25 cellular contexts compared by ENCODE assay signal in the genomic region with DNA sequence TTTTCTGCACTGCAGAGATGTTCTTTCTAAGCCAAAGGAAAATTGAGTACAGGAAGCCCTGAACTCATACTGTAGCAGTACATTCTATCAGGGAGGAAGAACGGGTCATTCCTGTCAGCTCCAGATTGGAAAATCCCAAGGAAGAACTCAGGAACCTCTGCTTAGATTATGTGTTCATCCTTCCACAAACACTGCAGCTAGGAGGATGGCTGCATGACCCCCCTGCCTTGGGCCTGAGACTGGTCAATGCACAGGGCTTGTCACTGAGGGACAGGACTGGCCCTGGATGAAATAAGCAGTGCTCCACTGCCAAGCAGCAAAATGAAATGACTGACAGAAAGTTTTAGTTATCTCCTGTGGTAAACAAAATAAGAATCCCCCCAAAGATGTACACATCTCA.
DNase-seq lines count a peak whose midpoint lies in the region; ATAC-seq and TF ChIP-seq lines count a peak whose summit lies in the region.
"Had no signal": no experiment of that assay in that cellular context is flagged by ENCODE, and none has a peak within 500 bp of the region (broad histone marks: within the 10 kb centered on the region; RNA-seq: fewer than 3 reads in every experiment).

No MANE protein-coding gene starts in this region.

- TF ChIP-seq POLR2A in Peyer's patch (IDR thresholded peaks at IDR 0.05), result no peak

- TF ChIP-seq CTCF in WERI-Rb-1 (IDR thresholded peaks at IDR 0.05; ENCODE audit: low read depth, low read length) (no peak), Peyer's patch (IDR thresholded peaks at IDR 0.05) (no peak)

- H3K27me3 ChIP-seq in right cardiac atrium (ENCODE audit: control insufficient read depth, insufficient read depth), result no peaks in the 10 kb centered on the region
- H3K27me3 ChIP-seq in WERI-Rb-1 (ENCODE audit: insufficient read depth, low read depth, severe bottlenecking), result no peaks in the 10 kb centered on the region
- H3K27me3 ChIP-seq in Peyer's patch, result no peaks in the 10 kb centered on the region
- H3K27me3 ChIP-seq: BE2C, BLaER1 had no signal

- H3K27ac ChIP-seq in right cardiac atrium (ENCODE audit: low read length), result no peak overlapping the region
- H3K27ac ChIP-seq in WERI-Rb-1, result peak overlapping the region; percentile 61
- no peak overlapping the region for H3K27ac ChIP-seq in Peyer's patch
- H3K27ac ChIP-seq: 22Rv1, A549, BLaER1 had no signal

- H3K4me1 ChIP-seq in right cardiac atrium (ENCODE audit: control insufficient read depth, insufficient read depth, low read length) (no peaks in the 10 kb centered on the region), Peyer's patch (no peaks in the 10 kb centered on the region)
- H3K4me1 ChIP-seq: A549, BE2C, BLaER1 had no signal

- ATAC-seq in right cardiac atrium (peak; percentile 56 to 84), left ventricle myocardium superior (no peak)
- ATAC-seq: A549, GM12878 had no signal

- 52% methylated on average over 1 of the region's 1 CpG for WGBS in right cardiac atrium

- no peaks in the 10 kb centered on the region for H3K9me3 ChIP-seq in right cardiac atrium (ENCODE audit: control insufficient read depth, low read length)
- H3K9me3 ChIP-seq in WERI-Rb-1 (ENCODE audit: severe bottlenecking), result no peaks in the 10 kb centered on the region
- no peaks in the 10 kb centered on the region for H3K9me3 ChIP-seq in Peyer's patch
- H3K9me3 ChIP-seq: A549, BE2C, BLaER1 had no signal

- no peak overlapping the region for H3K4me3 ChIP-seq in right cardiac atrium (ENCODE audit: low read length)
- H3K4me3 ChIP-seq in WERI-Rb-1 (ENCODE audit: low read depth, low read length), result no peak overlapping the region; the same call in 1 of the 2 replicates
- no peak overlapping the region for H3K4me3 ChIP-seq in Peyer's patch
- H3K4me3 ChIP-seq: A549, BLaER1, GM12878 had no signal

- intact Hi-C loops in right cardiac atrium (cut with DNase I) (no loop called here), left ventricle myocardium superior (cut with micrococcal nuclease) (no loop called here)

- no peaks in the 10 kb centered on the region for H3K36me3 ChIP-seq in WERI-Rb-1
- no peaks in the 10 kb centered on the region for H3K36me3 ChIP-seq in Peyer's patch
- H3K36me3 ChIP-seq: BE2C, BLaER1 had no signal

- DNase-seq in right cardiac atrium, result peak in 1 of 3 donors; percentile 51
- no peak for DNase-seq in left ventricle myocardium superior
- peak; percentile 89 for DNase-seq in NCI-H82 (lab: John Stamatoyannopoulos, UW)
- peak; percentile 64 for DNase-seq in WERI-Rb-1
- DNase-seq in islet precursor cell, result peak; percentile 30
- DNase-seq in AG08396 (ENCODE audit: low spot score), result no peak
- DNase-seq in Peyer's patch, result no peak
- no peak for DNase-seq in activated CD4-positive, alpha-beta T cell treated with anti-CD3 and anti-CD28 coated beads, Interleukin-2, amount 50 U/mL, for 48 hours
- DNase-seq: BE2C; C1 segment of cervical spinal cord; CD4-positive, alpha-beta memory T cell; CD4-positive, CD25-positive, alpha-beta regulatory T cell; CD8-positive, alpha-beta memory T cell; COR-L47; DMS 273 treated with DMSO at 0.1 percent for 48 hours; DMS153; DMS53; DMS79; DND-41; EL; GDM1 had no signal

Comparison
In these comparisons a context has a peak if more than half of its experiments do, and no peak if none do; other contexts are left out.
1. DNase-seq: peak in NCI-H82 (single experiment), WERI-Rb-1 (single experiment) and islet precursor cell (single experiment); none in left ventricle myocardium superior (single experiment), AG08396 (single experiment), Peyer's patch (0 of 3) and activated CD4-positive, alpha-beta T cell treated with anti-CD3 and anti-CD28 coated beads, Interleukin-2, amount 50 U/mL, for 48 hours (0 of 2).